31 cellular contexts compared by ENCODE assay signal in genomic region chr1:68183895-68184294, GRCh38. TPM values are rescaled to one million over a fixed set of nuclear protein-coding genes. Genes with fewer than 3 reads are reported as not detected.
"Had no signal": no experiment of that assay in that cellular context is flagged by ENCODE, and none has a peak within 500 bp of the region (broad histone marks: within the 10 kb centered on the region; RNA-seq: fewer than 3 reads in every experiment).

No MANE protein-coding gene starts in this region.

- H3K4me3 ChIP-seq: ascending aorta, breast epithelium, cardiac muscle cell, coronary artery, dorsolateral prefrontal cortex, gastroesophageal sphincter, heart right ventricle had no signal

- H3K36me3 ChIP-seq: breast epithelium had no signal

- H3K27ac ChIP-seq: ascending aorta, breast epithelium, cardiac muscle cell, coronary artery, dorsolateral prefrontal cortex, heart right ventricle had no signal

- H3K9me3 ChIP-seq: ascending aorta, breast epithelium, gastroesophageal sphincter, heart right ventricle had no signal

- H3K4me1 ChIP-seq: ascending aorta, breast epithelium had no signal

- ATAC-seq: activated CD4-positive, alpha-beta T cell treated with anti-CD3 and anti-CD28 coated beads for 36 hours; activated CD8-positive, alpha-beta memory T cell treated with anti-CD3 and anti-CD28 coated beads, Interleukin-2, amount 10 ng/mL, durations not matched to agents 7 days and 5 days; activated CD8-positive, alpha-beta T cell treated with anti-CD3 and anti-CD28 coated beads, Interleukin-2, amount 10 ng/mL, durations not matched to agents 7 days and 5 days; activated naive CD8-positive, alpha-beta T cell treated with anti-CD3 and anti-CD28 coated beads, Interleukin-2, amount 50 U/mL, for 24 hours; esophagus mucosa; gastroesophageal sphincter; heart right ventricle had no signal

- H3K27me3 ChIP-seq: ascending aorta, breast epithelium, cardiac muscle cell, dorsolateral prefrontal cortex, gastroesophageal sphincter, heart right ventricle had no signal

- DNase-seq: activated CD4-positive, alpha-beta memory T cell treated with anti-CD3 and anti-CD28 coated beads for 36 hours; activated CD4-positive, alpha-beta T cell treated with anti-CD3 and anti-CD28 coated beads for 36 hours; activated CD4-positive, alpha-beta T cell treated with anti-CD3 and anti-CD28 coated beads, Interleukin-2, amount 10 ng/mL, durations not matched to agents 24 days and 14 days; activated CD4-positive, CD25-positive, alpha-beta regulatory T cell; activated CD4-positive, CD25-positive, alpha-beta regulatory T cell treated with anti-CD3 and anti-CD28 coated beads, Interleukin-2, amount 50 U/mL, for 72 hours; activated CD8-positive, alpha-beta memory T cell treated with anti-CD3 and anti-CD28 coated beads, Interleukin-2, amount 10 ng/mL, durations not matched to agents 7 days and 5 days; activated CD8-positive, alpha-beta memory T cell treated with anti-CD3 and anti-CD28 coated beads, Interleukin-2, amount 50 U/mL, for 4 hours; activated CD8-positive, alpha-beta T cell treated with anti-CD3 and anti-CD28 coated beads, Interleukin-2, amount 10 ng/mL, durations not matched to agents 7 days and 5 days; activated effector memory CD4-positive, alpha-beta T cell treated with anti-CD3 and anti-CD28 coated beads, Interleukin-2, amount 50 U/mL, for 16 hours; activated naive CD4-positive, alpha-beta T cell treated with anti-CD3 and anti-CD28 coated beads for 36 hours; activated naive CD8-positive, alpha-beta T cell treated with anti-CD3 and anti-CD28 coated beads for 36 hours; activated naive CD8-positive, alpha-beta T cell treated with anti-CD3 and anti-CD28 coated beads, Interleukin-2, amount 50 U/mL, for 24 hours; activated T-cell treated with anti-CD3 and anti-CD28 coated beads, Interleukin-2, amount 50 U/mL, for 1 hour; activated T-cell treated with anti-CD3 and anti-CD28 coated beads, Interleukin-2, amount 50 U/mL, for 48 hours; central memory CD4-positive, alpha-beta T cell; cerebellar nuclear complex; dorsolateral prefrontal cortex; effector memory CD4-positive, alpha-beta T cell; endodermal cell; foreskin melanocyte; heart right ventricle; T-helper 2 cell had no signal

RNA-seq across cellular contexts. Expression of gene WLS, which starts 48.4 kb away (rescaled TPM):
- total RNA-seq: activated CD4-positive, alpha-beta memory T cell treated with anti-CD3 and anti-CD28 coated beads for 36 hours; activated CD4-positive, alpha-beta T cell treated with anti-CD3 and anti-CD28 coated beads for 36 hours; activated CD4-positive, alpha-beta T cell treated with anti-CD3 and anti-CD28 coated beads, Interleukin-2, amount 10 ng/mL, durations not matched to agents 24 days and 14 days; activated CD8-positive, alpha-beta memory T cell treated with anti-CD3 and anti-CD28 coated beads for 36 hours; activated CD8-positive, alpha-beta memory T cell treated with anti-CD3 and anti-CD28 coated beads, Interleukin-2, amount 10 ng/mL, durations not matched to agents 7 days and 5 days; activated CD8-positive, alpha-beta T cell treated with anti-CD3 and anti-CD28 coated beads, Interleukin-2, amount 10 ng/mL, durations not matched to agents 7 days and 5 days; activated naive CD4-positive, alpha-beta T cell treated with anti-CD3 and anti-CD28 coated beads for 36 hours; activated naive CD8-positive, alpha-beta T cell treated with anti-CD3 and anti-CD28 coated beads for 36 hours; activated T-helper 2 cell treated with anti-CD3 and anti-CD28 coated beads, Interferon-gamma antibody, Interleukin-2, Interleukin-4, amounts not matched to agents 10 μg/mL and 5 μg/mL and 100 μg/mL, durations not matched to agents 14 hours and 24 hours and 36 hours; T-helper 1 cell treated with Interleukin-12 subunit alpha and Interleukin-12 subunit beta and Interleukin-4 antibody, amounts not matched to agents 30 ng/mL and 1 ng/mL, for 36 hours had no signal
